ENCODE assay signal across 8 cellular contexts in the genomic region with DNA sequence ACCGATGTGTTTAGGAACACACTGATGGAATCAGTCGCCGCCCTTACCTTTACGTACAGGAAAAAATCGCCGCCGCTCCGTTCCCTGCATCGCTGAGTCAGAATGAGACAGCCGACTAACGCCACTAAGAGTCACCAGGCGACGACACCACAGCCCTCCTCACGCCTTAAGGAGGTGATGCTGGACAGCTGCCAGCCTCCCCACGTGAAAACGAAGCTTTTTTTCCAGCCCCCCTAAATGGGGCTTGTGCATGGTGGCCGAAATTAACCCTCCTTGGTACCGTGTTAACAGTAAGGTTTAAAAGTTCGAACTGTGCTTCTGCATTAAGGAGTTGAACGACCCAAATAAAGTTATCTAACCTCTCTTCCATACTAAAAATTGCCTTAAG. TPM values are rescaled to one million over a fixed set of nuclear protein-coding genes. Genes with fewer than 3 reads are reported as not detected.
A peak's percentile ranks its signal among the peaks of the same experiment; 100 is the strongest.
DNase-seq lines count a peak whose midpoint lies in the region; ATAC-seq and TF ChIP-seq lines count a peak whose summit lies in the region.

No MANE protein-coding gene starts in this region.

- 0% methylated on average over 20 of the region's 20 CpGs for WGBS in lower leg skin, 2 donors

- TF ChIP-seq CTCF in chondrocyte (IDR thresholded peaks at IDR 0.05) (no peak), lower leg skin (IDR thresholded peaks at IDR 0.05) (no peak)

- H3K36me3 Mint-ChIP-seq in chondrocyte (ENCODE audit: low read depth) = peaks cover 21% of the 10 kb centered on the region

- in situ Hi-C loops in Caki2 (cut with HindIII; ENCODE audit: low pct_unique_long_range_greater_than_20kb, low sequenced_read_pairs) = no loop called here

- no peaks in the 10 kb centered on the region for H3K9me3 Mint-ChIP-seq in chondrocyte (ENCODE audit: low read depth)

- no peaks in the 10 kb centered on the region for H3K27me3 Mint-ChIP-seq in chondrocyte (ENCODE audit: low read depth)

- TF ChIP-seq POLR2A in lower leg skin (IDR thresholded peaks at IDR 0.05) = no peak

- H3K27ac Mint-ChIP-seq in chondrocyte (ENCODE audit: unreplicated experiment) = peak overlapping the region; percentile 99

- intact Hi-C loops in lower leg skin (cut with DNase I; ENCODE audit: low total_unique reads) = no loop called here

- peaks cover 37% of the 10 kb centered on the region for H3K4me1 Mint-ChIP-seq in chondrocyte (ENCODE audit: low read depth)

- H3K4me3 ChIP-seq in lower leg skin (ENCODE audit: low read depth, poor library complexity, severe bottlenecking) = peak overlapping the region; percentile 99

- H3K4me3 Mint-ChIP-seq in chondrocyte (ENCODE audit: unreplicated experiment) = peak overlapping the region; percentile 92

- DNase-seq in Caki2 (ENCODE audit: low read depth) (peak; percentile 67), HUDEP-2 (lab: John Stamatoyannopoulos, UW; ENCODE audit: unreplicated experiment in 76 of 76) (peak in 58 of 76 experiments; percentile 1 to 60 (median 25)), chondrocyte (ENCODE audit: low spot score) (no peak), lower leg skin (ENCODE audit: low spot score in 2 of 2) (peak; percentile 31 to 85), NCI-H526 treated with DMSO at 0.1 percent for 48 hours (lab: John Stamatoyannopoulos, UW) (no peak)
- peak; percentile 60 for DNase-seq in activated CD4-positive, alpha-beta T cell treated with anti-CD3 and anti-CD28 coated beads for 1 hour
- DNase-seq in stimulated activated CD8-positive, alpha-beta memory T cell treated with anti-CD3 and anti-CD28 coated beads, Interleukin-12 subunit alpha, Interleukin-12 subunit beta, amount 100 ng/mL, for 1 hour (ENCODE audit: low read depth) = peak; percentile 64

- ATAC-seq in GM21390 (IDR thresholded peaks at IDR 0.05; ENCODE audit: unreplicated experiment) = peak; percentile 56

RNA-seq across cellular contexts. Expression of gene DNTTIP2, which starts 0.5 kb away (rescaled TPM):
- total RNA-seq in Caki2 (2014; rRNA removed; shearing (Covaris generic); ENCODE audit: low replicate concordance) = 27.4 and 34.5 TPM in 2 replicates
- 38.8 to 45.7 TPM (median 39.1 TPM) in 3 replicates for total RNA-seq in chondrocyte
- total RNA-seq in lower leg skin = 10 to 100 TPM; 27.0 to 42.0 (median 34.8) TPM

RNA-seq across cellular contexts. Expression of gene GCLM, which starts 30.7 kb away (rescaled TPM):
- 146 and 194 TPM in 2 replicates for total RNA-seq in Caki2 (2014; rRNA removed; shearing (Covaris generic); ENCODE audit: low replicate concordance)
- total RNA-seq in chondrocyte (12.0 to 13.6 TPM (median 13.2 TPM) in 3 replicates), lower leg skin (1 to 10 TPM; 1.9 to 6.2 (median 2.8) TPM)

Comparison
In these comparisons a context has a peak if more than half of its experiments do, and no peak if none do; other contexts are left out.
1. DNase-seq: peak in Caki2 (single experiment), HUDEP-2 (58 of 76), activated CD4-positive, alpha-beta T cell treated with anti-CD3 and anti-CD28 coated beads for 1 hour (single experiment), lower leg skin (2 of 2) and stimulated activated CD8-positive, alpha-beta memory T cell treated with anti-CD3 and anti-CD28 coated beads, Interleukin-12 subunit alpha, Interleukin-12 subunit beta, amount 100 ng/mL, for 1 hour (single experiment); none in chondrocyte (single experiment) and NCI-H526 treated with DMSO at 0.1 percent for 48 hours (single experiment).
2. RNA of gene GCLM, which starts 30.7 kb away (total RNA-seq): 146 to 194 TPM in Caki2; 12.0 to 13.6 TPM in chondrocyte and 1.9 to 6.2 TPM in lower leg skin; every median in the first group is over 10 times any median in the second.